ENCODE assay signal across 15 cellular contexts in genomic region chr12:65602191-65602578, GRCh38.
A peak's percentile ranks its signal among the peaks of the same experiment; 100 is the strongest.
DNase-seq lines count a peak whose midpoint lies in the region; ATAC-seq and TF ChIP-seq lines count a peak whose summit lies in the region.
"Had no signal": no experiment of that assay in that cellular context is flagged by ENCODE, and none has a peak within 500 bp of the region (broad histone marks: within the 10 kb centered on the region; RNA-seq: fewer than 3 reads in every experiment).

No MANE protein-coding gene starts in this region.

- intact Hi-C loops in CD4-positive, alpha-beta memory T cell (cut with micrococcal nuclease): no loop called here

- H3K27me3 ChIP-seq in SJCRH30: no peaks in the 10 kb centered on the region
- no peaks in the 10 kb centered on the region for H3K27me3 ChIP-seq in skeletal muscle satellite cell (ENCODE audit: control insufficient read depth, insufficient read depth, low read length)
- no peaks in the 10 kb centered on the region for H3K27me3 ChIP-seq in CD4-positive, alpha-beta memory T cell (ENCODE audit: insufficient read depth, low read length)

- H3K4me3 Mint-ChIP-seq in HFFc6: peak overlapping the region; percentile 88
- no peak overlapping the region for H3K4me3 Mint-ChIP-seq in CD4-positive, alpha-beta memory T cell
- H3K4me3 Mint-ChIP-seq: activated naive CD8-positive, alpha-beta T cell; activated T-helper 1 cell treated with anti-CD3 and anti-CD28 coated beads, Interleukin-12 subunit alpha, Interleukin-12 subunit beta, Interleukin-2, Interleukin-4 antibody, amounts not matched to agents 30 ng/mL and 10 ng/mL and 1 ng/mL, durations not matched to agents 14 hours and 24 hours and 36 hours; natural killer cell had no signal

- H3K4me2 ChIP-seq in skeletal muscle satellite cell (ENCODE audit: low read length): peak overlapping the region; percentile 71

- H3K9me3 ChIP-seq in SJCRH30 (replicated peaks) (no peaks in the 10 kb centered on the region), skeletal muscle satellite cell (replicated peaks; ENCODE audit: low read length) (no peaks in the 10 kb centered on the region)
- no peaks in the 10 kb centered on the region for H3K9me3 ChIP-seq in CD4-positive, alpha-beta memory T cell (ENCODE audit: control insufficient read depth in 1 of 2, low read length in 2 of 2)
- H3K9me3 ChIP-seq: HAP-1, tibial artery had no signal

- peaks cover 25% of the 10 kb centered on the region for H3K4me1 ChIP-seq in SJCRH30
- H3K4me1 ChIP-seq in skeletal muscle satellite cell (ENCODE audit: control insufficient read depth, insufficient read depth, low read length): peaks cover 43% of the 10 kb centered on the region
- no peaks in the 10 kb centered on the region for H3K4me1 ChIP-seq in CD4-positive, alpha-beta memory T cell (ENCODE audit: insufficient read depth, low read length)
- H3K4me1 ChIP-seq: HAP-1 had no signal

- peak overlapping the region; percentile 93 for H3K27ac Mint-ChIP-seq in HFFc6
- H3K27ac Mint-ChIP-seq in activated naive CD4-positive, alpha-beta T cell treated with anti-CD3 and anti-CD28 coated beads, Interleukin-2, amount 50 U/mL, for 72 hours: no peak overlapping the region
- no peak overlapping the region for H3K27ac Mint-ChIP-seq in CD4-positive, alpha-beta memory T cell
- H3K27ac Mint-ChIP-seq: activated naive CD8-positive, alpha-beta T cell; activated T-helper 1 cell treated with anti-CD3 and anti-CD28 coated beads, Interleukin-12 subunit alpha, Interleukin-12 subunit beta, Interleukin-2, Interleukin-4 antibody, amounts not matched to agents 30 ng/mL and 10 ng/mL and 1 ng/mL, durations not matched to agents 14 hours and 24 hours and 36 hours; natural killer cell had no signal

- H3K36me3 Mint-ChIP-seq in HFFc6 (ENCODE audit: low read depth): peaks cover 27% of the 10 kb centered on the region
- no peaks in the 10 kb centered on the region for H3K36me3 Mint-ChIP-seq in activated naive CD4-positive, alpha-beta T cell treated with anti-CD3 and anti-CD28 coated beads, Interleukin-2, amount 50 U/mL, for 72 hours
- no peaks in the 10 kb centered on the region for H3K36me3 Mint-ChIP-seq in CD4-positive, alpha-beta memory T cell
- H3K36me3 Mint-ChIP-seq: activated naive CD8-positive, alpha-beta T cell; natural killer cell had no signal

- peak overlapping the region; percentile 78 for H3K27ac ChIP-seq in SJCRH30
- no peak overlapping the region for H3K27ac ChIP-seq in CD4-positive, alpha-beta memory T cell (ENCODE audit: low read depth, low read length)

- H3K9ac ChIP-seq in skeletal muscle satellite cell (ENCODE audit: low read depth, low read length): peak overlapping the region; percentile 96

- CTCF ChIA-PET in CD4-positive, alpha-beta memory T cell (lab: Charles Lee; ENCODE audit: partially characterized antibody): interaction anchor here (1.2 kb wide), 1 partner anchor 13 kb away, joined by 3 read pairs; no protein-coding TSS in a partner anchor

- no peaks in the 10 kb centered on the region for H3K9me3 Mint-ChIP-seq in HFFc6
- H3K9me3 Mint-ChIP-seq in activated naive CD4-positive, alpha-beta T cell treated with anti-CD3 and anti-CD28 coated beads, Interleukin-2, amount 50 U/mL, for 72 hours: no peaks in the 10 kb centered on the region
- H3K9me3 Mint-ChIP-seq in CD4-positive, alpha-beta memory T cell: peaks cover 0 to 1% (median 0%) of the 10 kb centered on the region in 8 donors
- H3K9me3 Mint-ChIP-seq: activated T-helper 1 cell treated with anti-CD3 and anti-CD28 coated beads, Interleukin-12 subunit alpha, Interleukin-12 subunit beta, Interleukin-2, Interleukin-4 antibody, amounts not matched to agents 30 ng/mL and 10 ng/mL and 1 ng/mL, durations not matched to agents 14 hours and 24 hours and 36 hours; natural killer cell had no signal

- POLR2A ChIA-PET in CD4-positive, alpha-beta memory T cell (lab: Charles Lee; ENCODE audit: partially characterized antibody): no interaction called here

- H3K36me3 ChIP-seq in SJCRH30: no peaks in the 10 kb centered on the region
- H3K36me3 ChIP-seq in skeletal muscle satellite cell (ENCODE audit: insufficient read depth, low read length): peaks cover 11% of the 10 kb centered on the region
- no peaks in the 10 kb centered on the region for H3K36me3 ChIP-seq in CD4-positive, alpha-beta memory T cell (ENCODE audit: insufficient read depth, low read length)
- H3K36me3 ChIP-seq: HAP-1, tibial artery had no signal

- 0 out of 2 replicates have a peak, but pooled peaks cover 2% of the 10 kb centered on the region for H3K27me3 Mint-ChIP-seq in HFFc6 (ENCODE audit: insufficient read depth)
- H3K27me3 Mint-ChIP-seq in CD4-positive, alpha-beta memory T cell: peaks cover 0 to 1% of the 10 kb centered on the region in 2 donors
- H3K27me3 Mint-ChIP-seq: progenitor cell of endocrine pancreas had no signal

- in situ Hi-C loops in GM13976 (cut with MboI; ENCODE audit: low sequenced_read_pairs, unreplicated experiment): loop anchor here (25.0 kb wide), 1 partner anchor 485 kb away; no protein-coding TSS in a partner anchor

- no peak for ATAC-seq in activated naive CD4-positive, alpha-beta T cell treated with anti-CD3 and anti-CD28 coated beads, Interleukin-2, amount 50 U/mL, for 72 hours

- H3K4me3 ChIP-seq in SJCRH30 (peak overlapping the region; percentile 64), fibroblast of pulmonary artery (replicated peaks; ENCODE audit: low read depth, low read length) (peak overlapping the region; percentile 17), skeletal muscle satellite cell (ENCODE audit: low read length) (peak overlapping the region; percentile 48)
- no peak overlapping the region for H3K4me3 ChIP-seq in CD4-positive, alpha-beta memory T cell (ENCODE audit: low read length in 2 of 2)
- H3K4me3 ChIP-seq: HAP-1 had no signal

- TF ChIP-seq CTCF in HFFc6 (IDR thresholded peaks at IDR 0.05) (no peak), fibroblast of pulmonary artery (IDR thresholded peaks at IDR 0.05; ENCODE audit: low read length, missing control alignments) (no peak), GM13976 (IDR thresholded peaks at IDR 0.05; ENCODE audit: borderline replicate concordance, control extremely low read depth, extremely low read depth, insufficient read depth, missing control alignments) (no peak)

- peaks cover 83% of the 10 kb centered on the region for H3K4me1 Mint-ChIP-seq in HFFc6 (ENCODE audit: low read depth)
- peaks cover 0 to 1% (median 0%) of the 10 kb centered on the region in 4 donors for H3K4me1 Mint-ChIP-seq in CD4-positive, alpha-beta memory T cell
- H3K4me1 Mint-ChIP-seq: natural killer cell had no signal

- DNase-seq in HFFc6 (no peak), SJCRH30 (no peak), fibroblast of pulmonary artery (ENCODE audit: low read depth) (peak; percentile 60), GM13976 (ENCODE audit: low spot score) (no peak)
- no peak for DNase-seq in activated naive CD4-positive, alpha-beta T cell treated with anti-CD3 and anti-CD28 coated beads, Interleukin-2, amount 50 U/mL, for 72 hours (ENCODE audit: low spot score in 2 of 2)
- no peak for DNase-seq in CD4-positive, alpha-beta memory T cell
- DNase-seq: activated CD4-positive, alpha-beta T cell treated with anti-CD3 and anti-CD28 coated beads for 1 hour; stimulated activated naive CD4-positive, alpha-beta T cell treated with Interleukin-2 at 50 U/mL for 16 hours had no signal

Comparison
In these comparisons a context has a peak if more than half of its experiments do, and no peak if none do; other contexts are left out.
1. H3K4me3 ChIP-seq: peak in SJCRH30 (single experiment), fibroblast of pulmonary artery (single experiment) and skeletal muscle satellite cell (single experiment); none in CD4-positive, alpha-beta memory T cell (0 of 2).